Comparison of ENCODE assay signal across 8 cellular contexts in the genomic region with DNA sequence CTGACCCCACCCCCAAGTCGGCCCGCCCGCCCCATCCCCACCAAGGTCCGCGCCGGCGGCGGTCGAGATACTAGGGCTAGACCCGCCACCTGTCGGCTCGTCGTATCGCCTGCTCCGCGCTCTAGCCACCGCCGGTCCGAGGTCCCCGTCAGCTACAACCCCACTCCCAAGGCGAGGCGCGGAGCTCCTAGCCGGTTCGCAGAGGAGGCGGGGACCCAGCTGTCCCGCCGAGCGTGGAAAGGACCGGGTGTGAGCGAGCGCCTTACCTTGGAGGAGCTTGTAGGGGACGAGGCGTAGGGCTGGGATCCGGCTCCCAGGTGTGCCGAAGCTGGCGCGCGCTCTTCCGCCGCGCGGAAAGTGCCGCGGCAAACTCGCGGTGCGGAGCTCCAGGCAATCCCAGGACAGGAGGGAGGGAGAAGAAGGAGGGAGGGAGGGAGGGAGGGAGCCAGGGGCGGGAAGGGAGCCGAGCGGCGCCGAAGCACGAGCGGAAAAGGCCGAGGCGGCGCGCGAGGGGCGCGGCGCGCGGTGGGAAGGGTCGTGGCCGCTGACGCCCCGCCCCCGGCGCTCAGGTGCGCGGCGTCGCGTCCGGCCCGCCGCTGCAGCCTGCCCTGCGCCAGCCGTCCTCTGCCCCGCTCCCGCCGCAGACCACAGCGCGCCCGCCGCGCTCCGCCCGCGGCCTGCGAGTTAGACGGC. TPM values are rescaled to one million over a fixed set of nuclear protein-coding genes. Genes with fewer than 3 reads are reported as not detected.
A peak's percentile ranks its signal among the peaks of the same experiment; 100 is the strongest.
DNase-seq lines count a peak whose midpoint lies in the region; ATAC-seq and TF ChIP-seq lines count a peak whose summit lies in the region.

A gene with protein sequence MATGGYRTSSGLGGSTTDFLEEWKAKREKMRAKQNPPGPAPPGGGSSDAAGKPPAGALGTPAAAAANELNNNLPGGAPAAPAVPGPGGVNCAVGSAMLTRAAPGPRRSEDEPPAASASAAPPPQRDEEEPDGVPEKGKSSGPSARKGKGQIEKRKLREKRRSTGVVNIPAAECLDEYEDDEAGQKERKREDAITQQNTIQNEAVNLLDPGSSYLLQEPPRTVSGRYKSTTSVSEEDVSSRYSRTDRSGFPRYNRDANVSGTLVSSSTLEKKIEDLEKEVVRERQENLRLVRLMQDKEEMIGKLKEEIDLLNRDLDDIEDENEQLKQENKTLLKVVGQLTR (minus strand): TSS at position 359 of the 693 bp plus-strand sequence. CDS start 720 bp downstream, outside the sequence.

- ATAC-seq in left lung, result peak; percentile 82
- ATAC-seq in stimulated activated memory B cell treated with anti-CD40 and anti-IgM and Interleukin-4, amounts not matched to agents 10 μg/mL and 1 μg/mL and 100 μg/mL, for 72 hours, result peak; percentile 85

- POLR2A ChIA-PET in HEK293 (lab: Yijun Ruan, JAX), result interaction anchor here (0.6 to 1.9 kb wide), 25 partner anchors 7 to 891 kb away, joined by 3 to 13 read pairs (median 4); no protein-coding TSS in a partner anchor
- POLR2A ChIA-PET in SK-N-SH (lab: Yijun Ruan, JAX), result no interaction called here

- 0 out of 2 replicates have a peak, but pooled peaks cover 8% of the 10 kb centered on the region for H4K20me1 ChIP-seq in MM.1S (ENCODE audit: insufficient read depth, low read length)
- H4K20me1 ChIP-seq in SK-N-SH (ENCODE audit: insufficient read depth), result no peaks in the 10 kb centered on the region

- peak; percentile 63 for TF ChIP-seq CTCF in HEK293 (tag by site-specific recombination; IDR thresholded peaks at IDR 0.05)
- TF ChIP-seq CTCF in MM.1S (IDR thresholded peaks at IDR 0.05; ENCODE audit: low read length), result peak; percentile 30
- TF ChIP-seq CTCF in SK-N-SH (IDR thresholded peaks at IDR 0.05), result no peak
- no peak for TF ChIP-seq CTCF in left lung (IDR thresholded peaks at IDR 0.05)

- H3K79me2 ChIP-seq in MM.1S (ENCODE audit: low read length) (peaks cover 44% of the 10 kb centered on the region), SK-N-SH (ENCODE audit: insufficient read depth) (peaks cover 24% of the 10 kb centered on the region)

- intact Hi-C loops in left lung (cut with DNase I), result no loop called here

- peaks cover 39% of the 10 kb centered on the region for H3K4me1 Mint-ChIP-seq in stimulated activated memory B cell treated with anti-CD40 and anti-IgM and Interleukin-4, amounts not matched to agents 10 μg/mL and 1 μg/mL and 100 μg/mL, for 72 hours

- peak within 1 kb of the TSS; percentile 98 for H3K4me3 Mint-ChIP-seq in stimulated activated memory B cell treated with anti-CD40 and anti-IgM and Interleukin-4, amounts not matched to agents 10 μg/mL and 1 μg/mL and 100 μg/mL, for 72 hours

- H3K27me3 Mint-ChIP-seq in stimulated activated memory B cell treated with anti-CD40 and anti-IgM and Interleukin-4, amounts not matched to agents 10 μg/mL and 1 μg/mL and 100 μg/mL, for 72 hours, result no peaks in the 10 kb centered on the region

- H3K9me3 Mint-ChIP-seq in stimulated activated memory B cell treated with anti-CD40 and anti-IgM and Interleukin-4, amounts not matched to agents 10 μg/mL and 1 μg/mL and 100 μg/mL, for 72 hours, result no peaks in the 10 kb centered on the region

- H3K27me3 ChIP-seq in MM.1S (replicated peaks; ENCODE audit: insufficient read depth, low read length), result no peaks in the 10 kb centered on the region
- H3K27me3 ChIP-seq in SK-N-SH (ENCODE audit: insufficient read depth), result no peaks in the 10 kb centered on the region; the same call in 1 of the 2 replicates
- peaks cover 0 to 47% of the 10 kb centered on the region in 2 donors for H3K27me3 ChIP-seq in left lung

- peak; percentile 69 for DNase-seq in activated effector memory CD4-positive, alpha-beta T cell treated with anti-CD3 and anti-CD28 coated beads, Interleukin-2, amount 50 U/mL, for 16 hours
- no peak for DNase-seq in activated effector memory CD4-positive, alpha-beta T cell treated with Interleukin-2 at 50 U/mL for 16 hours
- DNase-seq in MM.1S (peak; percentile 84), SK-N-SH (peak; percentile 67), dedifferentiated amniotic fluid mesenchymal stem cell (ENCODE audit: extremely low spot score) (peak; percentile 42), left lung (peak; percentile 79 to 91)

- peak within 1 kb of the TSS; percentile 77 for H3K27ac Mint-ChIP-seq in stimulated activated memory B cell treated with anti-CD40 and anti-IgM and Interleukin-4, amounts not matched to agents 10 μg/mL and 1 μg/mL and 100 μg/mL, for 72 hours

- H2AFZ ChIP-seq in MM.1S (ENCODE audit: low read length), result peak within 1 kb of the TSS; percentile 93
- peak within 1 kb of the TSS; percentile 95 for H2AFZ ChIP-seq in SK-N-SH (ENCODE audit: low read depth)

- H3K36me3 ChIP-seq in HEK293 (ENCODE audit: control insufficient read depth in 2 of 2, insufficient read depth in 1 of 2, low read length in 2 of 2) (no peaks in the 10 kb centered on the region), MM.1S (replicated peaks; ENCODE audit: insufficient read depth, low read length) (no peaks in the 10 kb centered on the region), SK-N-SH (replicated peaks in 1 of 2; ENCODE audit: control insufficient read depth in 1 of 2, insufficient read depth in 2 of 2, low read length in 1 of 2) (no peaks in the 10 kb centered on the region), left lung (no peaks in the 10 kb centered on the region)

- no peaks in the 10 kb centered on the region for H3K9me2 ChIP-seq in MM.1S (replicated peaks; ENCODE audit: insufficient read depth, low read length)
- H3K9me2 ChIP-seq in SK-N-SH, result no peaks in the 10 kb centered on the region

- peak within 1 kb of the TSS; percentile 97 for H3K4me3 ChIP-seq in HEK293 (ENCODE audit: low read depth, low read length)
- peak within 1 kb of the TSS; percentile 94 for H3K4me3 ChIP-seq in MM.1S (ENCODE audit: low read length)
- H3K4me3 ChIP-seq in SK-N-SH (ENCODE audit: low read depth in 2 of 2, low read length in 1 of 2), result peak within 1 kb of the TSS; percentile 41 to 71
- peak within 1 kb of the TSS; percentile 66 to 74 for H3K4me3 ChIP-seq in left lung

- H3K27ac ChIP-seq in HEK293 (ENCODE audit: extremely low read depth, low read depth, low read length), result peak within 1 kb of the TSS; percentile 100
- peak within 1 kb of the TSS; percentile 71; the same call in 1 of the 2 replicates for H3K27ac ChIP-seq in MM.1S (ENCODE audit: low read length)
- peak within 1 kb of the TSS in 1 of 2 experiments; percentile 77; a peak in 2 of 4 replicates for H3K27ac ChIP-seq in SK-N-SH (ENCODE audit: low read depth in 2 of 2, low read length in 1 of 2)
- peak within 1 kb of the TSS; percentile 76 to 89 for H3K27ac ChIP-seq in left lung

- H3K36me3 Mint-ChIP-seq in stimulated activated memory B cell treated with anti-CD40 and anti-IgM and Interleukin-4, amounts not matched to agents 10 μg/mL and 1 μg/mL and 100 μg/mL, for 72 hours, result no peaks in the 10 kb centered on the region

- H3K4me1 ChIP-seq in HEK293 (ENCODE audit: control insufficient read depth, insufficient read depth, low read length) (peaks cover 22% of the 10 kb centered on the region), MM.1S (ENCODE audit: low read length) (peaks cover 5% of the 10 kb centered on the region; the same call in 1 of the 2 replicates), SK-N-SH (ENCODE audit: control insufficient read depth in 1 of 2, insufficient read depth in 2 of 2, low read depth in 1 of 2, low read length in 1 of 2) (peaks cover 4 to 5% of the 10 kb centered on the region in 2 experiments; a peak in 2 of 4 replicates), left lung (peaks cover 9 to 34% of the 10 kb centered on the region in 2 donors)

- TF ChIP-seq EP300 in SK-N-SH (IDR thresholded peaks at IDR 0.05; ENCODE audit: borderline replicate concordance in 1 of 2, low read depth in 1 of 2, low read length in 1 of 2), result no peak

- H3F3A ChIP-seq in MM.1S (ENCODE audit: insufficient read depth, low read length), result peaks cover 16% of the 10 kb centered on the region; the same call in 1 of the 2 replicates
- H3F3A ChIP-seq in SK-N-SH (replicated peaks; ENCODE audit: insufficient read depth), result peaks cover 8% of the 10 kb centered on the region

- H3K9me3 ChIP-seq in HEK293 (ENCODE audit: control insufficient read depth, insufficient read depth, low read depth, low read length), result no peaks in the 10 kb centered on the region
- H3K9me3 ChIP-seq in MM.1S (replicated peaks; ENCODE audit: insufficient read depth, low read length), result no peaks in the 10 kb centered on the region
- H3K9me3 ChIP-seq in SK-N-SH, result no peaks in the 10 kb centered on the region
- no peaks in the 10 kb centered on the region for H3K9me3 ChIP-seq in left lung

- WGBS in SK-N-SH (ENCODE audit: low lambda C conversion rate), result under 1% methylated on average over 30 of the region's 94 CpGs

- CTCF ChIA-PET in HEK293 (lab: Yijun Ruan, JAX) (interaction anchor here (2.0 kb wide), 1 partner anchor 271 kb away, joined by 5 read pairs; no protein-coding TSS in a partner anchor), SK-N-SH (lab: Yijun Ruan, JAX) (interaction anchor here (1.8 kb wide), 1 partner anchor 143 kb away, joined by 4 read pairs; no protein-coding TSS in a partner anchor)

- H3K4me2 ChIP-seq in MM.1S (ENCODE audit: low read depth, low read length) (peak within 1 kb of the TSS; percentile 98), SK-N-SH (peak within 1 kb of the TSS; percentile 79)

- TF ChIP-seq RAD21 in SK-N-SH (IDR thresholded peaks at IDR 0.05; ENCODE audit: low read length), result no peak

- H3K9ac ChIP-seq in MM.1S (ENCODE audit: low read length), result peak within 1 kb of the TSS; percentile 71
- H3K9ac ChIP-seq in SK-N-SH, result peak within 1 kb of the TSS; percentile 61; the same call in 1 of the 2 replicates

TF ChIP-seq in HEK293, 187 proteins besides CTCF, POLR2A, EP300 and RAD21 (continues in another document):
- TF ChIP-seq OSR2 (tag by site-specific recombination; IDR thresholded peaks at IDR 0.05) (no peak), ZNF629 (tag by site-specific recombination; IDR thresholded peaks at IDR 0.05) (peak; percentile 40), ZSCAN23 (tag by site-specific recombination; IDR thresholded peaks at IDR 0.05) (peak; percentile 16; the same call in 1 of the 2 replicates), ZSCAN30 (tag by site-specific recombination; IDR thresholded peaks at IDR 0.05) (peak; percentile 80; the same call in 1 of the 2 replicates)

TF ChIP-seq in SK-N-SH, 30 proteins besides CTCF, POLR2A, EP300 and RAD21 (continues in another document):
- TF ChIP-seq GABPA (IDR thresholded peaks at IDR 0.05; ENCODE audit: low read depth) (no peak), CHD2 (IDR thresholded peaks at IDR 0.05; ENCODE audit: low read length, partially characterized antibody) (no peak), SIN3A (IDR thresholded peaks at IDR 0.05; ENCODE audit: borderline replicate concordance, low read depth, low read length) (no peak), NRF1 (IDR thresholded peaks at IDR 0.05; ENCODE audit: low read depth, low read length) (no peak), ELF1 (IDR thresholded peaks at IDR 0.05) (no peak), TAF1 (IDR thresholded peaks at IDR 0.05; ENCODE audit: borderline replicate concordance, low read depth, low read length) (no peak), MEF2A (IDR thresholded peaks at IDR 0.05; ENCODE audit: borderline replicate concordance, low read depth) (no peak), GATA2 (CRISPR knock-in tag; IDR thresholded peaks at IDR 0.05) (no peak)

RNA-seq across cellular contexts. Expression of the gene that starts here (rescaled TPM):
- 0.91 and 1.8 TPM in 2 replicates for polyA plus RNA-seq in SK-N-SH (2012; rRNA removed)
- 0.79 and 0.80 TPM in 2 replicates for polyA plus RNA-seq in SK-N-SH (2012; cell fraction: cytosol; rRNA removed)
- 1.5 and 3.0 TPM in 2 replicates for polyA plus RNA-seq in SK-N-SH (2012; cell fraction: nucleus; rRNA removed)
- total RNA-seq in left lung, result 10 to 100 TPM; 54.6 to 70.5 TPM

Comparison
In these comparisons a context has a peak if more than half of its experiments do, and no peak if none do; other contexts are left out.
1. CTCF ChIP-seq: peak in HEK293 (single experiment) and MM.1S (single experiment); none in SK-N-SH (single experiment) and left lung (0 of 2).
2. Peak in every context shown above with its lines, with median percentiles within 50 percentile points of each other: H3K4me3 ChIP-seq.